Comparison of ENCODE assay signal across 1 cellular context in the genomic region with DNA sequence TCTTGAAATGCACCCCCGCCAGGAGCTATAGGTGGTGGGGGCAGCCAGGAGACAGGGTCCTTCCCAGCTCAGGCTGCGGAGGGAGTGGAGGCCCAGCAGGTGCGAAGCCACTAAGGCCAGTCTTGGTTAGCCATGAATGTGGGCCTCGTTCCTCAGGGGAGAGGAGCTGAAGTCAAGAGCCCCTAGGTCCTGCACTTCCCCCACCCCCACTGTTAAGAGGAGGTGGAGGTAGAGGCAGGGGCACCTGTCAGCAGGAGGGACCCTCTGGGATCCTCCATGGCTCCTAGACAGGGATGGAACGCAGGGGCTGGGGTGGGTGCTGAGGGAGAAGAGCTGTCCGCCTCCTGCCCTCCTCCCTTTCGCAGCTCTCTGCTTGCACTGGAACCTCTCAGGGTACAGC.
TF ChIP-seq lines count a peak whose summit lies in the region.

No MANE protein-coding gene starts in this region.

TF ChIP-seq in HCT116, 20 proteins besides CTCF, POLR2A, EP300 and RAD21 (continued from another document):
- no peak for TF ChIP-seq ZBTB33 (IDR thresholded peaks at IDR 0.05; ENCODE audit: extremely low read depth, insufficient replicate concordance, low read length)
- no peak for TF ChIP-seq FOSL1 (IDR thresholded peaks at IDR 0.05; ENCODE audit: low read depth)
- TF ChIP-seq, protein P1, sequence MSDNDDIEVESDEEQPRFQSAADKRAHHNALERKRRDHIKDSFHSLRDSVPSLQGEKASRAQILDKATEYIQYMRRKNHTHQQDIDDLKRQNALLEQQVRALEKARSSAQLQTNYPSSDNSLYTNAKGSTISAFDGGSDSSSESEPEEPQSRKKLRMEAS (IDR thresholded peaks at IDR 0.05), result no peak
- TF ChIP-seq ZFX (IDR thresholded peaks at IDR 0.05), result no peak
- TF ChIP-seq REST (IDR thresholded peaks at IDR 0.05; ENCODE audit: low read depth), result no peak
